11 cellular contexts compared by ENCODE assay signal in the genomic region with DNA sequence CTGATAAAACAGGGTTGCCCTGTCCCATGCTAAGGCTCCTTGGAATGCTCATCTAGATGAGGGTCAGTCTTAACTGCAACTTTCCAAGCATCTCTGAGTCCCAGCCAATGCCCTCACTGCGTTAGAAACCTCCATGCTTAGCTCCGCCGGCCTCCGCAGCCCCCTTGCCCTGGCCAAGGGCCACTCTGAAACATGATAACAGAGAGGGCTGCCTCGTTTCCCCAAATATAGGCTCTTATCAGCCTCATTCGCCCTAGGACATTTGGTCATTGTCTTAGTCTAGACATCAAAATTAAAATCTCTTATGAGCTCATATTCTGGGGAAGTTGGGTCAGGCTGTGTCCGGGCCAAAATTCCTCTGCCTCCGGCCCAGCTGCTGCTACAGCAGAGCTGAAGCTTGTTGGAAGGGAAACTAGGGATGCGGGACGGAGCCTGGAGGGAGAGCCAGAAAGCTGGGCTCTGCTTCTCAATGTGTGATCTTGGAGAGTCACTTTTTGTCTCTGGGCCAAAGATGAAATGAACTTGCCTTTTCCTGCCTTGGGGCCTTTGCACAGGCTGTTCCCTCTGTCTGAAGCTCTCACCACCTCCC.
DNase-seq lines count a peak whose midpoint lies in the region; ATAC-seq, FAIRE-seq and TF ChIP-seq lines count a peak whose summit lies in the region.
"Had no signal": no experiment of that assay in that cellular context is flagged by ENCODE, and none has a peak within 500 bp of the region (broad histone marks: within the 10 kb centered on the region; RNA-seq: fewer than 3 reads in every experiment).

No MANE protein-coding gene starts in this region.

- ATAC-seq in body of pancreas (peak; percentile 41), sciatic nerve (peak; percentile 63), GM18907 (IDR thresholded peaks at IDR 0.05; ENCODE audit: unreplicated experiment) (no peak)

- peaks cover 8% of the 10 kb centered on the region for H3K4me1 Mint-ChIP-seq in activated CD4-positive, alpha-beta memory T cell treated with anti-CD3 and anti-CD28 coated beads for 36 hours (ENCODE audit: low read depth)

- H3K4me3 ChIP-seq in body of pancreas, result no peak overlapping the region
- H3K4me3 ChIP-seq in kidney (ENCODE audit: low read length in 2 of 2), result no peak overlapping the region
- H3K4me3 ChIP-seq: cardiac muscle cell had no signal

- H3K9me3 ChIP-seq in body of pancreas (no peaks in the 10 kb centered on the region), kidney (ENCODE audit: control insufficient read depth in 1 of 2, low read length in 2 of 2) (no peaks in the 10 kb centered on the region)
- H3K9me3 ChIP-seq: neutrophil had no signal

- TF ChIP-seq CTCF in body of pancreas (IDR thresholded peaks at IDR 0.05) (no peak), kidney (IDR thresholded peaks at IDR 0.05; ENCODE audit: borderline replicate concordance, extremely low read depth, insufficient read depth) (no peak)

- H3K4me1 ChIP-seq in body of pancreas, result peaks cover 6% of the 10 kb centered on the region
- H3K4me1 ChIP-seq in kidney (ENCODE audit: control insufficient read depth in 1 of 2, insufficient read depth in 1 of 2, low read depth in 1 of 2, low read length in 2 of 2), result peaks cover 6 to 23% of the 10 kb centered on the region in 2 donors

- peaks cover 0 to 5% of the 10 kb centered on the region in 2 donors for H3K27me3 ChIP-seq in body of pancreas
- H3K27me3 ChIP-seq: cardiac muscle cell had no signal

- 79 to 84% methylated on average over 7 to 10 of the region's 10 CpGs for WGBS in body of pancreas, 2 donors

- no peak for TF ChIP-seq POLR2A in body of pancreas (IDR thresholded peaks at IDR 0.05)

- no peak overlapping the region for H3K4me3 Mint-ChIP-seq in activated CD4-positive, alpha-beta memory T cell treated with anti-CD3 and anti-CD28 coated beads for 36 hours
- H3K4me3 Mint-ChIP-seq: CD4-positive, CD25-positive, alpha-beta regulatory T cell had no signal

- no peak for FAIRE-seq in kidney (lab: Jason Lieb, UNC)

- H3K27ac Mint-ChIP-seq in activated CD4-positive, alpha-beta memory T cell treated with anti-CD3 and anti-CD28 coated beads for 36 hours, result no peak overlapping the region

- peak overlapping the region in 2 of 4 donors; percentile 23 to 41 for H3K27ac ChIP-seq in body of pancreas
- peak overlapping the region in 1 of 2 donors; percentile 2 for H3K27ac ChIP-seq in kidney (ENCODE audit: low read depth in 2 of 2, low read length in 2 of 2)
- H3K27ac ChIP-seq: cardiac muscle cell, neutrophil had no signal

- DNase-seq in GM03348 (ENCODE audit: low spot score), result peak; percentile 58
- peak; percentile 25 to 50 (median 32) for DNase-seq in body of pancreas
- peak; percentile 94 for DNase-seq in kidney
- DNase-seq in sciatic nerve (ENCODE audit: low spot score), result peak; percentile 74
- DNase-seq in activated CD4-positive, alpha-beta memory T cell treated with anti-CD3 and anti-CD28 coated beads for 36 hours, result no peak
- no peak for DNase-seq in activated naive CD4-positive, alpha-beta T cell (lab: John Stamatoyannopoulos, UW)
- DNase-seq in NCI-H1105 (lab: John Stamatoyannopoulos, UW), result no peak

- H3K27me3 Mint-ChIP-seq in activated CD4-positive, alpha-beta memory T cell treated with anti-CD3 and anti-CD28 coated beads for 36 hours, result peaks cover 3% of the 10 kb centered on the region

- peak overlapping the region in 1 of 2 donors; percentile 1 for H3K9ac ChIP-seq in kidney (ENCODE audit: low read length in 2 of 2)

- intact Hi-C loops in body of pancreas (cut with DNase I) (loop anchor here (5.0 kb wide), 3 partner anchors 52 to 207 kb away; no protein-coding TSS in a partner anchor), kidney (cut with DNase I) (loop anchor here (5.0 kb wide), 1 partner anchor 62 kb away; no protein-coding TSS in a partner anchor), sciatic nerve (cut with DNase I) (loop anchor here (2.0 to 10.0 kb wide), 2 partner anchors 64 to 210 kb away; no protein-coding TSS in a partner anchor)
- intact Hi-C loops in activated CD4-positive, alpha-beta memory T cell treated with anti-CD3 and anti-CD28 coated beads for 36 hours (cut with micrococcal nuclease), result loop anchor here (1.0 to 10.0 kb wide), 5 partner anchors 63 to 380 kb away; partner anchors contain the start of genes ALAD and RNF183

- CTCF ChIA-PET in activated CD4-positive, alpha-beta memory T cell treated with anti-CD3 and anti-CD28 coated beads for 36 hours (lab: Charles Lee), result interaction anchor here (0.5 to 13.1 kb wide), 51 partner anchors 10 to 399 kb away, joined by 3 to 580 read pairs (median 5); partner anchors contain the start of genes ALAD, C9orf43, CDC26 and POLE3

- H3K36me3 ChIP-seq in body of pancreas (replicated peaks in 1 of 2; ENCODE audit: insufficient read depth in 1 of 2, low read depth in 2 of 2) (no peaks in the 10 kb centered on the region), kidney (ENCODE audit: control insufficient read depth in 1 of 2, insufficient read depth in 2 of 2, low read length in 2 of 2) (no peaks in the 10 kb centered on the region)
- H3K36me3 ChIP-seq: cardiac muscle cell, neutrophil had no signal

- H3K9me3 Mint-ChIP-seq in activated CD4-positive, alpha-beta memory T cell treated with anti-CD3 and anti-CD28 coated beads for 36 hours, result no peaks in the 10 kb centered on the region
- H3K9me3 Mint-ChIP-seq: CD4-positive, CD25-positive, alpha-beta regulatory T cell had no signal

- POLR2A ChIA-PET in activated CD4-positive, alpha-beta memory T cell treated with anti-CD3 and anti-CD28 coated beads for 36 hours (lab: Charles Lee), result interaction anchor here (0.7 to 3.2 kb wide), 3 partner anchors 32 to 63 kb away, joined by 3 to 20 read pairs (median 3); no protein-coding TSS in a partner anchor

- no peaks in the 10 kb centered on the region for H3K36me3 Mint-ChIP-seq in activated CD4-positive, alpha-beta memory T cell treated with anti-CD3 and anti-CD28 coated beads for 36 hours
- H3K36me3 Mint-ChIP-seq: CD4-positive, CD25-positive, alpha-beta regulatory T cell had no signal

Comparison
In these comparisons a context has a peak if more than half of its experiments do, and no peak if none do; other contexts are left out.
1. DNase-seq: peak in GM03348 (single experiment), body of pancreas (4 of 4), kidney (single experiment) and sciatic nerve (single experiment); none in activated CD4-positive, alpha-beta memory T cell treated with anti-CD3 and anti-CD28 coated beads for 36 hours (single experiment), activated naive CD4-positive, alpha-beta T cell (0 of 4) and NCI-H1105 (single experiment).